Comparison of ENCODE assay signal across 10 cellular contexts in genomic region chr1:156676450-156676819, GRCh38. TPM values are rescaled to one million over a fixed set of nuclear protein-coding genes. Genes with fewer than 3 reads are reported as not detected.
A peak's percentile ranks its signal among the peaks of the same experiment; 100 is the strongest.
DNase-seq lines count a peak whose midpoint lies in the region; ATAC-seq and TF ChIP-seq lines count a peak whose summit lies in the region.
"Had no signal": no experiment of that assay in that cellular context is flagged by ENCODE, and none has a peak within 500 bp of the region (broad histone marks: within the 10 kb centered on the region; RNA-seq: fewer than 3 reads in every experiment).

No MANE protein-coding gene starts in this region.

- H3K9ac ChIP-seq in stomach smooth muscle (ENCODE audit: low read length in 2 of 2) = peak overlapping the region; percentile 29 to 43

- H3K36me3 ChIP-seq in left lung = no peaks in the 10 kb centered on the region
- no peaks in the 10 kb centered on the region for H3K36me3 ChIP-seq in stomach smooth muscle (ENCODE audit: control insufficient read depth in 2 of 2, insufficient read depth in 2 of 2, low read length in 2 of 2)

- DNase-seq in HFF-Myc (ENCODE audit: extremely low read depth, low read depth) (no peak), dermis blood vessel endothelial cell (peak; percentile 44), left lung (peak in 1 of 2 donors; percentile 69), putamen (ENCODE audit: low spot score) (no peak), DMS 273 (lab: John Stamatoyannopoulos, UW; ENCODE audit: unreplicated experiment) (no peak), MV-4-11 (lab: John Stamatoyannopoulos, UW) (no peak)
- DNase-seq: NCI-H446 treated with DMSO at 0.1 percent for 48 hours had no signal

- ATAC-seq in left lung = peak; percentile 8
- no peak for ATAC-seq in HG03045 (IDR thresholded peaks at IDR 0.05; ENCODE audit: unreplicated experiment)

- H3K4me3 ChIP-seq in HFF-Myc (replicated peaks; ENCODE audit: low read depth, low read length) (peak overlapping the region; percentile 69), left lung (peak overlapping the region; percentile 41 to 53), stomach smooth muscle (ENCODE audit: low read length in 2 of 2) (peak overlapping the region in 1 of 2 donors; percentile 71)

- H3K27me3 ChIP-seq in left lung (peaks cover 23 to 79% of the 10 kb centered on the region in 2 donors), stomach smooth muscle (ENCODE audit: control insufficient read depth in 1 of 2, insufficient read depth in 2 of 2, low read length in 2 of 2) (peaks cover 27 to 45% of the 10 kb centered on the region in 2 donors)

- H3K27ac ChIP-seq in left lung = peak overlapping the region; percentile 67 to 76
- H3K27ac ChIP-seq in stomach smooth muscle (ENCODE audit: low read length) = peak overlapping the region; percentile 31

- no peak for TF ChIP-seq CTCF in HFF-Myc (IDR thresholded peaks at IDR 0.05; ENCODE audit: low read depth, low read length, missing control alignments)
- TF ChIP-seq CTCF in left lung (IDR thresholded peaks at IDR 0.05) = no peak

- no peaks in the 10 kb centered on the region for H3K9me3 ChIP-seq in left lung
- no peaks in the 10 kb centered on the region for H3K9me3 ChIP-seq in stomach smooth muscle (ENCODE audit: control insufficient read depth in 2 of 2, low read length in 2 of 2)

- H3K4me1 ChIP-seq in left lung (peaks cover 0 to 36% of the 10 kb centered on the region in 2 donors), stomach smooth muscle (ENCODE audit: control insufficient read depth, insufficient read depth, low read length) (peaks cover 40% of the 10 kb centered on the region)

- intact Hi-C loops in left lung (cut with DNase I) = no loop called here

RNA-seq across cellular contexts. Expression of gene NES, which starts 0.8 kb away (rescaled TPM):
- 65.6 and 78.8 TPM in 2 replicates for total RNA-seq in dermis blood vessel endothelial cell
- 10 to 100 TPM; 56.9 to 58.5 TPM for total RNA-seq in left lung
- total RNA-seq: activated naive CD4-positive, alpha-beta T cell treated with anti-CD3 and anti-CD28 coated beads, Interleukin-2, amount 50 U/mL, for 72 hours had no signal

RNA-seq across cellular contexts. Expression of gene CRABP2, which starts 28.9 kb away (rescaled TPM):
- total RNA-seq in dermis blood vessel endothelial cell (0.34 TPM in 1 of 2 replicates, not detected in the other), left lung (10 to 100 TPM in 1 of 2 donors, 1 to 10 TPM in 1; 2.7 to 23.3 TPM)

RNA-seq across cellular contexts. Expression of gene BCAN, which starts 34.5 kb away (rescaled TPM):
- not detected in 2 replicates for total RNA-seq in dermis blood vessel endothelial cell
- total RNA-seq in left lung = under 1 TPM; 0.34 to 0.35 TPM
- total RNA-seq: activated naive CD4-positive, alpha-beta T cell treated with anti-CD3 and anti-CD28 coated beads, Interleukin-2, amount 50 U/mL, for 72 hours had no signal

RNA-seq across cellular contexts. Expression of gene METTL25B, which starts 51.8 kb away (rescaled TPM):
- total RNA-seq in dermis blood vessel endothelial cell = 11.8 and 13.3 TPM in 2 replicates
- total RNA-seq in left lung = 10 to 100 TPM; 30.6 to 35.3 TPM

RNA-seq across cellular contexts. Expression of gene ISG20L2, which starts 52.1 kb away (rescaled TPM):
- total RNA-seq in dermis blood vessel endothelial cell (8.7 and 11.7 TPM in 2 replicates), left lung (10 to 100 TPM; 18.3 to 30.8 TPM)
